8 cellular contexts compared by ENCODE assay signal in the genomic region with DNA sequence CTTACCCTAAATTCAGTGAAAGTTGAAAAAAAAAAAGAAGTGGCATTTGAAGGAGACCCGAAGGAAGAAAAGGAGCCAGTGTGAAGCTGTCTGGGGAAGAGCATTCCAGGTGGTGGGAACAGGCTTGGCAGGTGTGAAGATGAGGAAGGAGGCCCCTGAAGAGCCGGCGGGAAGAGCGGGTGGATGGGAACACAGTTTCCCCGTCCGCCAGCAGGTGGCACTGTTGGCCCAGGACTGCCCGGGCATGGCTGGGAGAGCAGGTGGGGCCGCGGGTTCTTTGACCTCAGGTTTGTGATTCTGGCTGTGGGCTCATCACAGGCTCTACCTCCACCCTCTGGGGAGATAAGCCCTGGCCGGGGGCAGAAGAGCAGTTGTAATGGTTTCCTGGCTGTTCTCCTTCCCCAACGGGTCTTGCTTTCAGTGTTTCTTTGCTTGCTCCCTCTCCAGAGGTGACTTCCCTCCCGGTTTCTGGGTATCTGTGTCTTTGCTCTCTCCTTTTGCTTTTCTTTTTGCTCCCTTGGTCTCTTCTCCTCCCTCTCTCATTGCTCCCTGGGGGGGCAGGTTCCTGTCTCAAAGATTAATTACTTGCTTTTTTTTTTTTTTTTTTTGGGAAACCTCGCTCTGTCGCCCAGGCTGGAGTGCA.
A peak's percentile ranks its signal among the peaks of the same experiment; 100 is the strongest.
DNase-seq lines count a peak whose midpoint lies in the region; ATAC-seq and TF ChIP-seq lines count a peak whose summit lies in the region.

No MANE protein-coding gene starts in this region.

- ATAC-seq in GM18868 (IDR thresholded peaks at IDR 0.05; ENCODE audit: unreplicated experiment): peak; percentile 49

- peak; percentile 89 for TF ChIP-seq CTCF in AG04449 (IDR thresholded peaks at IDR 0.05; ENCODE audit: insufficient read depth, low read length, missing control alignments)

- H3K4me3 ChIP-seq in AG04449 (ENCODE audit: low read depth, low read length): no peak overlapping the region

- CTCF ChIA-PET in AG04449 (lab: Yijun Ruan, JAX): interaction anchor here (1.0 to 1.4 kb wide), 4 partner anchors 13 to 185 kb away, joined by 3 to 7 read pairs (median 3); no protein-coding TSS in a partner anchor

- POLR2A ChIA-PET in AG04449 (lab: Yijun Ruan, JAX): no interaction called here

- DNase-seq in AG04449 (ENCODE audit: low read depth, low spot score): no peak
- peak; percentile 73 for DNase-seq in NCI-H2171 (lab: John Stamatoyannopoulos, UW)
- peak; percentile 74 to 83 for DNase-seq in activated CD4-positive, alpha-beta T cell treated with anti-CD3 and anti-CD28 coated beads for 24 hours (ENCODE audit: low read depth in 2 of 2)
- peak; percentile 58 for DNase-seq in central memory CD4-positive, alpha-beta T cell
- peak; percentile 20 for DNase-seq in kidney glomerular epithelial cell (lab: John Stamatoyannopoulos, UW)
- DNase-seq in stimulated activated CD4-positive, alpha-beta T cell treated with anti-CD3 and anti-CD28 coated beads, Interleukin-2, amount 100 ng/mL, for 4 hours (ENCODE audit: low read depth): peak; percentile 63
- DNase-seq in GOT3 (lab: John Stamatoyannopoulos, UW): no peak

Comparison
In these comparisons a context has a peak if more than half of its experiments do, and no peak if none do; other contexts are left out.
1. DNase-seq: peak in NCI-H2171 (single experiment), activated CD4-positive, alpha-beta T cell treated with anti-CD3 and anti-CD28 coated beads for 24 hours (2 of 2), central memory CD4-positive, alpha-beta T cell (single experiment), kidney glomerular epithelial cell (single experiment) and stimulated activated CD4-positive, alpha-beta T cell treated with anti-CD3 and anti-CD28 coated beads, Interleukin-2, amount 100 ng/mL, for 4 hours (single experiment); none in AG04449 (single experiment) and GOT3 (single experiment).